Comparison of ENCODE assay signal across 15 cellular contexts in the genomic region with DNA sequence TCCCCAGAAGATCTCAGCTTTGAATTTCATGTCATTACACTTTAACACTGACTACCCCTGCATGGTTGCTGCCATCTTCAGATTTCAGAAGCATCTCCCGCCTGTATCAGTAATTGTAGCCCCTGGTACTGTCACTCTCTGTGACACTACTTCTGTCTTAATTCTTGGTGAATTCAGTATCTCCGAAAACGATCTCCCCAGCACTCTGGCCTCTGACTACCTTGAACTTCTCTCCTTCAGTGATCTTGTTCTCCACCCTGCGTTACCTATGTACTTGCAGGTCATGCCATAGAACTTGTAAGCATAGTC. TPM values are rescaled to one million over a fixed set of nuclear protein-coding genes. Genes with fewer than 3 reads are reported as not detected.
DNase-seq lines count a peak whose midpoint lies in the region; ATAC-seq and TF ChIP-seq lines count a peak whose summit lies in the region.
"Had no signal": no experiment of that assay in that cellular context is flagged by ENCODE, and none has a peak within 500 bp of the region (broad histone marks: within the 10 kb centered on the region; RNA-seq: fewer than 3 reads in every experiment).

No MANE protein-coding gene starts in this region.

- ATAC-seq in GM21381 (IDR thresholded peaks at IDR 0.05; ENCODE audit: unreplicated experiment) (peak; percentile 16), HG03460 (IDR thresholded peaks at IDR 0.05; ENCODE audit: unreplicated experiment) (peak; percentile 19), GM19397 (IDR thresholded peaks at IDR 0.05; ENCODE audit: unreplicated experiment) (no peak)
- ATAC-seq: gastroesophageal sphincter had no signal

- intact Hi-C loops in CD14-positive monocyte (cut with micrococcal nuclease), result loop anchor here (5.0 to 10.0 kb wide), 4 partner anchors 180 to 535 kb away; no protein-coding TSS in a partner anchor

- H3K4me3 Mint-ChIP-seq in CD14-positive monocyte (no peak overlapping the region), chondrocyte (ENCODE audit: unreplicated experiment) (no peak overlapping the region)
- H3K4me3 Mint-ChIP-seq: activated CD4-positive, alpha-beta T cell treated with anti-CD3 and anti-CD28 coated beads, Interleukin-2, amount 10 ng/mL, durations not matched to agents 7 days and 5 days; activated naive CD8-positive, alpha-beta T cell treated with anti-CD3 and anti-CD28 coated beads for 36 hours; activated T-cell treated with anti-CD3 and anti-CD28 coated beads, Interleukin-2, amount 50 U/mL, for 24 hours; IgD-negative memory B cell had no signal

- H3K27ac Mint-ChIP-seq in CD14-positive monocyte (no peak overlapping the region), chondrocyte (ENCODE audit: unreplicated experiment) (no peak overlapping the region)
- H3K27ac Mint-ChIP-seq: activated CD4-positive, alpha-beta T cell treated with anti-CD3 and anti-CD28 coated beads, Interleukin-2, amount 10 ng/mL, durations not matched to agents 7 days and 5 days; activated naive CD8-positive, alpha-beta T cell treated with anti-CD3 and anti-CD28 coated beads for 36 hours; activated T-cell treated with anti-CD3 and anti-CD28 coated beads, Interleukin-2, amount 50 U/mL, for 24 hours; IgD-negative memory B cell had no signal

- H3K4me1 Mint-ChIP-seq in CD14-positive monocyte, result peaks cover 6% of the 10 kb centered on the region
- H3K4me1 Mint-ChIP-seq in chondrocyte (ENCODE audit: low read depth), result no peaks in the 10 kb centered on the region
- H3K4me1 Mint-ChIP-seq: activated naive CD8-positive, alpha-beta T cell treated with anti-CD3 and anti-CD28 coated beads for 36 hours; IgD-negative memory B cell had no signal

- no peaks in the 10 kb centered on the region for H3K36me3 Mint-ChIP-seq in CD14-positive monocyte
- H3K36me3 Mint-ChIP-seq in chondrocyte (ENCODE audit: low read depth), result no peaks in the 10 kb centered on the region
- H3K36me3 Mint-ChIP-seq: activated naive CD8-positive, alpha-beta T cell treated with anti-CD3 and anti-CD28 coated beads for 36 hours; IgD-negative memory B cell had no signal

- DNase-seq in CD14-positive monocyte (ENCODE audit: low spot score) (no peak), chondrocyte (ENCODE audit: low spot score) (no peak), MV-4-11 (lab: John Stamatoyannopoulos, UW) (no peak), T-helper 9 cell (no peak)
- no peak for DNase-seq in activated T-cell treated with anti-CD3 and anti-CD28 coated beads, Interleukin-2, amount 50 U/mL, for 48 hours
- DNase-seq: activated T-cell treated with anti-CD3 and anti-CD28 coated beads, Interleukin-2, amount 50 U/mL, for 24 hours; left lung; NCI-H510A had no signal

- H3K9me3 Mint-ChIP-seq in CD14-positive monocyte (no peaks in the 10 kb centered on the region), chondrocyte (ENCODE audit: low read depth) (no peaks in the 10 kb centered on the region)
- H3K9me3 Mint-ChIP-seq: activated CD4-positive, alpha-beta T cell treated with anti-CD3 and anti-CD28 coated beads, Interleukin-2, amount 10 ng/mL, durations not matched to agents 7 days and 5 days; activated naive CD8-positive, alpha-beta T cell treated with anti-CD3 and anti-CD28 coated beads for 36 hours; activated T-cell treated with anti-CD3 and anti-CD28 coated beads, Interleukin-2, amount 50 U/mL, for 24 hours; IgD-negative memory B cell had no signal

- H3K27me3 Mint-ChIP-seq in CD14-positive monocyte (ENCODE audit: low read depth in 3 of 3), result peaks cover 0 to 4% (median 0%) of the 10 kb centered on the region in 3 donors
- H3K27me3 Mint-ChIP-seq in chondrocyte (ENCODE audit: low read depth), result peaks cover 5% of the 10 kb centered on the region
- H3K27me3 Mint-ChIP-seq: activated naive CD8-positive, alpha-beta T cell treated with anti-CD3 and anti-CD28 coated beads for 36 hours; activated T-cell treated with anti-CD3 and anti-CD28 coated beads, Interleukin-2, amount 50 U/mL, for 24 hours had no signal

- TF ChIP-seq CTCF in CD14-positive monocyte (IDR thresholded peaks at IDR 0.05) (peak; percentile 42), chondrocyte (IDR thresholded peaks at IDR 0.05) (peak; percentile 41)

RNA-seq across cellular contexts. Expression of a gene that starts 53.8 kb away (rescaled TPM):
- not detected for polyA plus RNA-seq in CD14-positive monocyte
- 0.08 to 0.40 TPM (median 0.24 TPM) in 3 replicates for total RNA-seq in chondrocyte
- polyA plus RNA-seq: IgD-negative memory B cell had no signal
